23 cellular contexts compared by ENCODE assay signal in the genomic region with DNA sequence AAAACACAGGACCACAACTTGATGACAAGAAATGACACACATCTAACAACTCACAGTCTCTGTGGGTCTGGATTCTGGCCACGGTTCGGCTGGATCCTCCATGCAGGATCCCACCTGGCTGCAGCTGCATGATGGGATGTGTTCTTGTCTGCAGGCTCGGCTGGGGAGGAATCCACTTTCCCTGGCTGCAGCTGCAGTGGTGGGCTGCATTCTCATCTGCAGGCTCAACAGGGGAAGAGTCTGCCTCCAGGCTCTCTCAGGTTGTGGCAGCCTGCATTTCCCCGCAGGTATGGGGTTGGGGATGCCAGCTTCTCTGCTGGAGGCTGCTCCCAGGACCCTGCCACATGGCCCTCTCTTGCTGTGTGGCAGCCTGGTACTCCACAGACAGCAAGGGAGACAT.
A peak's percentile ranks its signal among the peaks of the same experiment; 100 is the strongest.
DNase-seq lines count a peak whose midpoint lies in the region; ATAC-seq and TF ChIP-seq lines count a peak whose summit lies in the region.
"Had no signal": no experiment of that assay in that cellular context is flagged by ENCODE, and none has a peak within 500 bp of the region (broad histone marks: within the 10 kb centered on the region; RNA-seq: fewer than 3 reads in every experiment).

No MANE protein-coding gene starts in this region.

- no peak overlapping the region for H2BK120ac ChIP-seq in IMR-90 (ENCODE audit: low read depth, low read length)

- H3K4me1 Mint-ChIP-seq in activated T-cell treated with anti-CD3 and anti-CD28 coated beads, Interleukin-2, amount 50 U/mL, for 24 hours (ENCODE audit: low read depth): no peaks in the 10 kb centered on the region
- H3K4me1 Mint-ChIP-seq: B cell; CD14-positive monocyte; CD4-positive, alpha-beta memory T cell; CD4-positive, CD25-positive, alpha-beta regulatory T cell; CD8-positive, alpha-beta memory T cell had no signal

- H3K4me3 ChIP-seq in right atrium auricular region (no peak overlapping the region), BLaER1 (no peak overlapping the region), IMR-90 (ENCODE audit: insufficient read depth, low read depth, low read length) (no peak overlapping the region), osteoblast (ENCODE audit: insufficient read depth, low read length) (no peak overlapping the region)
- H3K4me3 ChIP-seq: A549 had no signal

- no peak overlapping the region for H4K8ac ChIP-seq in IMR-90 (ENCODE audit: low read depth in 2 of 2, low read length in 2 of 2)

- H2AFZ ChIP-seq in IMR-90 (replicated peaks; ENCODE audit: low read length, poor library complexity) (no peak overlapping the region), osteoblast (ENCODE audit: low read length) (no peak overlapping the region)

- H3K36me3 Mint-ChIP-seq in activated T-cell treated with anti-CD3 and anti-CD28 coated beads, Interleukin-2, amount 50 U/mL, for 24 hours (ENCODE audit: low read depth): no peaks in the 10 kb centered on the region
- H3K36me3 Mint-ChIP-seq: CD14-positive monocyte; CD4-positive, alpha-beta memory T cell; CD4-positive, CD25-positive, alpha-beta regulatory T cell; CD8-positive, alpha-beta memory T cell had no signal

- WGBS in IMR-90 (ENCODE audit: extremely low coverage in 2 of 2, insufficient read length in 1 of 2), 2 experiments: no CpG with 5 or more reads among the region's 4 CpGs

- no peak overlapping the region for H4K5ac ChIP-seq in IMR-90 (ENCODE audit: low read depth, low read length)

- H3K9ac ChIP-seq in BLaER1: no peak overlapping the region
- H3K9ac ChIP-seq in IMR-90 (ENCODE audit: low read depth, low read length): no peak overlapping the region

- no peaks in the 10 kb centered on the region for H3K79me2 ChIP-seq in osteoblast (ENCODE audit: insufficient read depth, low read length)

- no peak overlapping the region for H3K23ac ChIP-seq in IMR-90 (ENCODE audit: low read depth, low read length)

- H4K91ac ChIP-seq in IMR-90 (ENCODE audit: insufficient read depth, low read depth, low read length): no peak overlapping the region

- no peak for TF ChIP-seq RAD21 in IMR-90 (IDR thresholded peaks at IDR 0.05; ENCODE audit: low read length)

- no peaks in the 10 kb centered on the region for H3K4me1 ChIP-seq in right atrium auricular region
- H3K4me1 ChIP-seq in BLaER1: peaks cover 90% of the 10 kb centered on the region
- no peaks in the 10 kb centered on the region for H3K4me1 ChIP-seq in IMR-90 (ENCODE audit: control insufficient read depth, insufficient read depth, low read length)
- H3K4me1 ChIP-seq in osteoblast (ENCODE audit: insufficient read depth, low read length): no peaks in the 10 kb centered on the region
- H3K4me1 ChIP-seq: A549 had no signal

- H3K9me3 Mint-ChIP-seq in activated T-cell treated with anti-CD3 and anti-CD28 coated beads, Interleukin-2, amount 50 U/mL, for 24 hours: peaks cover 5% of the 10 kb centered on the region

- no peak for TF ChIP-seq CTCF in right atrium auricular region (IDR thresholded peaks at IDR 0.05)
- TF ChIP-seq CTCF in IMR-90 (conservative IDR thresholded peaks at IDR 0.05; ENCODE audit: low read depth, low read length): no peak
- TF ChIP-seq CTCF in osteoblast (IDR thresholded peaks at IDR 0.05; ENCODE audit: extremely low read depth, low read depth, low read length): no peak

- intact Hi-C loops in Right ventricle myocardium inferior (cut with DNase I) (no loop called here), IMR-90 (cut with micrococcal nuclease) (no loop called here)

- no peak overlapping the region for H3K14ac ChIP-seq in IMR-90 (replicated peaks; ENCODE audit: low read depth, low read length)

- no peak overlapping the region for H2AK5ac ChIP-seq in IMR-90 (ENCODE audit: low read depth, low read length)

- no peaks in the 10 kb centered on the region for H3K36me3 ChIP-seq in right atrium auricular region
- H3K36me3 ChIP-seq in BLaER1: no peaks in the 10 kb centered on the region
- H3K36me3 ChIP-seq in IMR-90 (ENCODE audit: control insufficient read depth, insufficient read depth, low read length): no peaks in the 10 kb centered on the region
- H3K36me3 ChIP-seq in osteoblast (ENCODE audit: insufficient read depth, low read length): no peaks in the 10 kb centered on the region

- H2BK20ac ChIP-seq in IMR-90 (ENCODE audit: low read depth, low read length): no peak overlapping the region

- H3K56ac ChIP-seq in IMR-90 (ENCODE audit: extremely low read depth, insufficient read depth, low read length): no peak overlapping the region

- H3K9me1 ChIP-seq in IMR-90 (ENCODE audit: insufficient read depth, low read length): no peaks in the 10 kb centered on the region

- POLR2A ChIA-PET in IMR-90 (lab: Charles Lee; ENCODE audit: unreplicated experiment): no interaction called here

- H4K20me1 ChIP-seq in BLaER1: no peaks in the 10 kb centered on the region
- H4K20me1 ChIP-seq in IMR-90 (ENCODE audit: insufficient read depth, low read length): no peaks in the 10 kb centered on the region
- no peaks in the 10 kb centered on the region for H4K20me1 ChIP-seq in osteoblast (ENCODE audit: insufficient read depth, low read length)

- no peak overlapping the region for H2BK5ac ChIP-seq in IMR-90 (ENCODE audit: low read depth, low read length, poor library complexity, severe bottlenecking)

- no TSS peak for BruUV-seq in IMR-90 (replicated peaks; lab: Mats Ljungman, UMichigan)

- DNase-seq in Right ventricle myocardium inferior (ENCODE audit: missing footprints) (peak; percentile 37), right atrium auricular region (ENCODE audit: low spot score) (no peak), IMR-90 (no peak), osteoblast (ENCODE audit: insufficient read length, low spot score, missing footprints) (peak; percentile 77)
- DNase-seq in activated CD4-positive, alpha-beta T cell treated with anti-CD3 and anti-CD28 coated beads, Interleukin-2, amount 50 U/mL, for 4 hours: no peak
- no peak for DNase-seq in activated T-cell treated with anti-CD3 and anti-CD28 coated beads, Interleukin-2, amount 50 U/mL, for 24 hours
- DNase-seq: AML-193; C1 segment of cervical spinal cord; CD4-positive, alpha-beta memory T cell; CD4-positive, CD25-positive, alpha-beta regulatory T cell; CD8-positive, alpha-beta memory T cell; COR-L47; DMS 273 treated with DMSO at 0.1 percent for 48 hours; DMS153; DMS53; DMS79; GF-D8 had no signal

- no peak for TF ChIP-seq POLR2A in IMR-90 (IDR thresholded peaks at IDR 0.05; ENCODE audit: low read depth, low read length)

- H3K4me2 ChIP-seq in BLaER1: peak overlapping the region; percentile 89
- H3K4me2 ChIP-seq in IMR-90 (ENCODE audit: low read depth, low read length): no peak overlapping the region
- H3K4me2 ChIP-seq in osteoblast (ENCODE audit: insufficient read depth, low read length): no peak overlapping the region
- H3K4me2 ChIP-seq: A549 had no signal

- no peak overlapping the region for H3K4ac ChIP-seq in IMR-90 (ENCODE audit: low read depth, low read length)

- H3K27me3 Mint-ChIP-seq in activated T-cell treated with anti-CD3 and anti-CD28 coated beads, Interleukin-2, amount 50 U/mL, for 24 hours: peaks cover 53% of the 10 kb centered on the region

- H3K27ac Mint-ChIP-seq in activated T-cell treated with anti-CD3 and anti-CD28 coated beads, Interleukin-2, amount 50 U/mL, for 24 hours: no peak overlapping the region
- H3K27ac Mint-ChIP-seq: B cell; CD14-positive monocyte; CD4-positive, alpha-beta memory T cell; CD4-positive, CD25-positive, alpha-beta regulatory T cell had no signal

- ATAC-seq in Right ventricle myocardium inferior: no peak
- no peak for ATAC-seq in IMR-90 (ENCODE audit: low read depth)
- no peak for ATAC-seq in HG02885 (IDR thresholded peaks at IDR 0.05; ENCODE audit: poor library complexity, unreplicated experiment)
- ATAC-seq: A549 had no signal

- no peaks in the 10 kb centered on the region for H3K79me1 ChIP-seq in IMR-90 (ENCODE audit: low read depth in 1 of 2, low read length in 2 of 2)

- peaks cover 0 to 26% of the 10 kb centered on the region in 2 donors for H3K9me3 ChIP-seq in right atrium auricular region
- H3K9me3 ChIP-seq in BLaER1: peaks cover 31% of the 10 kb centered on the region
- peaks cover 20% of the 10 kb centered on the region for H3K9me3 ChIP-seq in IMR-90 (ENCODE audit: control insufficient read depth, insufficient read depth, low read length)
- peaks cover 10% of the 10 kb centered on the region for H3K9me3 ChIP-seq in osteoblast (ENCODE audit: low read depth, low read length)

- no peak overlapping the region for H3K4me3 Mint-ChIP-seq in activated T-cell treated with anti-CD3 and anti-CD28 coated beads, Interleukin-2, amount 50 U/mL, for 24 hours
- H3K4me3 Mint-ChIP-seq: B cell; CD14-positive monocyte; CD4-positive, alpha-beta memory T cell; CD4-positive, CD25-positive, alpha-beta regulatory T cell; CD8-positive, alpha-beta memory T cell had no signal

- dilution Hi-C loops in IMR-90 (cut with HindIII; ENCODE audit: low sequenced_read_pairs, unreplicated experiment): no loop called here

- H2AK9ac ChIP-seq in IMR-90 (replicated peaks; ENCODE audit: low read depth, low read length, poor library complexity): peak overlapping the region; percentile 65

- H3K18ac ChIP-seq in IMR-90 (ENCODE audit: low read depth, low read length): no peak overlapping the region

- no peak overlapping the region for H3K27ac ChIP-seq in right atrium auricular region
- H3K27ac ChIP-seq in BLaER1: no peak overlapping the region; the same call in 1 of the 2 replicates
- no peak overlapping the region for H3K27ac ChIP-seq in IMR-90 (ENCODE audit: insufficient read depth, low read length)
- H3K27ac ChIP-seq in osteoblast (ENCODE audit: low read depth, low read length): no peak overlapping the region
- H3K27ac ChIP-seq: 22Rv1, A549 had no signal

- in situ Hi-C loops in IMR-90 (cut with MboI; ENCODE audit: low sequenced_read_pairs): no loop called here

- CTCF ChIA-PET in IMR-90 (lab: Yijun Ruan, JAX): no interaction called here

- no peak overlapping the region for H2BK15ac ChIP-seq in IMR-90 (ENCODE audit: low read depth, low read length)

- no peaks in the 10 kb centered on the region for H3K27me3 ChIP-seq in right atrium auricular region
- no peaks in the 10 kb centered on the region for H3K27me3 ChIP-seq in BLaER1
- peaks cover 50% of the 10 kb centered on the region for H3K27me3 ChIP-seq in IMR-90 (ENCODE audit: control insufficient read depth, insufficient read depth, low read length)
- H3K27me3 ChIP-seq in osteoblast (ENCODE audit: insufficient read depth, low read length): peaks cover 36% of the 10 kb centered on the region

TF ChIP-seq in IMR-90, 13 proteins besides CTCF, POLR2A, EP300 and RAD21 (continues in another document):
- TF ChIP-seq SMC3 (IDR thresholded peaks at IDR 0.05; ENCODE audit: low read depth, low read length) (no peak), BHLHE40 (IDR thresholded peaks at IDR 0.05; ENCODE audit: low read depth, low read length) (no peak)
- TF ChIP-seq, protein P1, sequence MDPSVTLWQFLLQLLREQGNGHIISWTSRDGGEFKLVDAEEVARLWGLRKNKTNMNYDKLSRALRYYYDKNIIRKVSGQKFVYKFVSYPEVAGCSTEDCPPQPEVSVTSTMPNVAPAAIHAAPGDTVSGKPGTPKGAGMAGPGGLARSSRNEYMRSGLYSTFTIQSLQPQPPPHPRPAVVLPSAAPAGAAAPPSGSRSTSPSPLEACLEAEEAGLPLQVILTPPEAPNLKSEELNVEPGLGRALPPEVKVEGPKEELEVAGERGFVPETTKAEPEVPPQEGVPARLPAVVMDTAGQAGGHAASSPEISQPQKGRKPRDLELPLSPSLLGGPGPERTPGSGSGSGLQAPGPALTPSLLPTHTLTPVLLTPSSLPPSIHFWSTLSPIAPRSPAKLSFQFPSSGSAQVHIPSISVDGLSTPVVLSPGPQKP (IDR thresholded peaks at IDR 0.05; ENCODE audit: borderline replicate concordance, low read depth, low read length): no peak

Comparison
In these comparisons a context has a peak if more than half of its experiments do, and no peak if none do; other contexts are left out.
1. DNase-seq: peak in Right ventricle myocardium inferior (single experiment) and osteoblast (single experiment); none in right atrium auricular region (single experiment), IMR-90 (single experiment), activated CD4-positive, alpha-beta T cell treated with anti-CD3 and anti-CD28 coated beads, Interleukin-2, amount 50 U/mL, for 4 hours (0 of 2) and activated T-cell treated with anti-CD3 and anti-CD28 coated beads, Interleukin-2, amount 50 U/mL, for 24 hours (single experiment).